In genomic region chr1:8157765-8158164, GRCh38 we compare ENCODE assay signal across 31 cellular contexts.
"Had no signal": no experiment of that assay in that cellular context is flagged by ENCODE, and none has a peak within 500 bp of the region (broad histone marks: within the 10 kb centered on the region; RNA-seq: fewer than 3 reads in every experiment).

No MANE protein-coding gene starts in this region.

- H3K27me3 ChIP-seq: SJSA1 had no signal

- FAIRE-seq: bronchial epithelial cell had no signal

- H2AFZ ChIP-seq: PC-9 had no signal

- H3K27ac ChIP-seq: KMS-11, PC-9, SJSA1 had no signal

- H3K36me3 ChIP-seq: SJSA1 had no signal

- H3K9me3 ChIP-seq: SJSA1, SK-N-SH had no signal

- DNase-seq: activated B cell treated with CpG ODN at 0.5 μM for 24 hours; activated CD4-positive, alpha-beta memory T cell treated with anti-CD3 and anti-CD28 coated beads, Interleukin-2, amount 10 ng/mL, durations not matched to agents 7 days and 5 days; activated CD4-positive, alpha-beta T cell treated with anti-CD3 and anti-CD28 coated beads for 1 hour; activated CD4-positive, alpha-beta T cell treated with anti-CD3 and anti-CD28 coated beads for 48 hours; activated CD8-positive, alpha-beta memory T cell treated with anti-CD3 and anti-CD28 coated beads for 24 hours; activated CD8-positive, alpha-beta memory T cell treated with anti-CD3 and anti-CD28 coated beads, Interleukin-2, amount 10 ng/mL, durations not matched to agents 7 days and 5 days; activated CD8-positive, alpha-beta memory T cell treated with anti-CD3 and anti-CD28 coated beads, Interleukin-2, amount 50 U/mL, for 48 hours; activated effector memory CD4-positive, alpha-beta T cell treated with Interleukin-2 at 50 U/mL for 16 hours; activated naive CD4-positive, alpha-beta T cell treated with anti-CD3 and anti-CD28 coated beads, Interleukin-2, amount 10 ng/mL, durations not matched to agents 7 days and 5 days; activated naive CD8-positive, alpha-beta T cell treated with anti-CD3 and anti-CD28 coated beads, Interleukin-2, amount 50 U/mL, for 24 hours; activated T-cell treated with anti-CD3 and anti-CD28 coated beads, Interleukin-2, amount 50 U/mL, for 48 hours; anterior cingulate cortex; central memory CD4-positive, alpha-beta T cell; MM.1S; MV-4-11; NCI-H1092; NCI-H1436 treated with DMSO at 0.1 percent for 48 hours; NCI-H187; NCI-H2029 treated with DMSO at 0.1 percent for 48 hours; NCI-H2107; NCI-H2171; NCI-H510A; NCI-H526; NCI-H748 treated with DMSO at 0.1 percent for 48 hours; NK-92 treated with Interleukin-12 subunit alpha and Interleukin-12 subunit beta, amount 100 ng/mL, for 24 hours; PC-9; SHP77 treated with DMSO at 0.1 percent for 48 hours; SK-N-SH had no signal

- ATAC-seq: activated CD8-positive, alpha-beta memory T cell treated with anti-CD3 and anti-CD28 coated beads, Interleukin-2, amount 10 ng/mL, durations not matched to agents 7 days and 5 days; activated naive CD8-positive, alpha-beta T cell treated with anti-CD3 and anti-CD28 coated beads, Interleukin-2, amount 50 U/mL, for 24 hours had no signal

- H3K4me2 ChIP-seq: KMS-11, PC-9, SK-N-SH had no signal

- H3K9ac ChIP-seq: KMS-11, SK-N-SH had no signal

- H3K4me3 ChIP-seq: PC-9, SJSA1 had no signal
